In the genomic region with DNA sequence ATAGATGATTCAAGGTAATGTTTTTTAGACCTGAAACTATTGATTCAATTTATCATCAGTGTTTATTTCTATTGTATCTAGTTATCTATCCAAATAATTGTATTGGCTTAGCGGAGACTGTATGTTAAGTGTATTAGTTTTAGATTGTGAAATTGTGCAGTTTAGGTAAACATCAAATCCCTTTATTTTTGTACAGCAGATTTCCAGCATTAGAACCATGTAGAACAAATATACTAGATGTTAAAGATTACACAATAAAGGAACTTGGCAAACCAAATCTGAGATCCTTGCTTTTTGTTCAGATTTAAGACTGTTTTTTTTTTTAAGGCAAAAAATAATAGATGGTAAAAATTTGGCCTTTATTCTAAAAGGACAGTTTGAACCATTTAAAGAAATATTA, we compare ENCODE assay signal across 21 cellular contexts.
"Had no signal": no experiment of that assay in that cellular context is flagged by ENCODE, and none has a peak within 500 bp of the region (broad histone marks: within the 10 kb centered on the region; RNA-seq: fewer than 3 reads in every experiment).

No MANE protein-coding gene starts in this region.

- H3K27ac ChIP-seq: HL-60, SJSA1, SK-N-MC had no signal

- H3K9me3 ChIP-seq: SJSA1 had no signal

- H3K4me3 ChIP-seq: SJSA1, SK-N-MC had no signal

- FAIRE-seq: RCC 7860 had no signal

- DNase-seq: KBM-7, MV-4-11, NCI-H1048, NCI-H1105, NCI-H1417, NCI-H1436 treated with DMSO at 0.1 percent for 48 hours, NCI-H1694, NCI-H187 treated with DMSO at 0.1 percent for 48 hours, NCI-H2029 treated with DMSO at 0.1 percent for 48 hours, NCI-H2227 treated with DMSO at 0.1 percent for 48 hours, NCI-H510A, NCI-H524 treated with DMSO at 0.1 percent for 48 hours, NCI-H69, NCI-H774, Right ventricle myocardium superior, RPMI8226, SIG-M5 had no signal

- H3K4me1 ChIP-seq: SJSA1 had no signal

- H3K27me3 ChIP-seq: SJSA1 had no signal
